ENCODE assay signal across 8 cellular contexts in genomic region chr6:133951881-133952814, GRCh38. TPM values are rescaled to one million over a fixed set of nuclear protein-coding genes. Genes with fewer than 3 reads are reported as not detected.
DNase-seq lines count a peak whose midpoint lies in the region; ATAC-seq and TF ChIP-seq lines count a peak whose summit lies in the region.

No MANE protein-coding gene starts in this region.

- H3K27ac ChIP-seq in neural cell (ENCODE audit: low read length) (peak overlapping the region; percentile 90), thoracic aorta (peak overlapping the region; percentile 98)

- peak overlapping the region; percentile 92 for H3K9ac ChIP-seq in neural cell (ENCODE audit: low read length)

- H3K4me1 ChIP-seq in thoracic aorta (ENCODE audit: control insufficient read depth in 1 of 2, low read depth in 2 of 2) = peaks cover 11 to 35% of the 10 kb centered on the region in 2 donors

- H3K9me3 ChIP-seq in neural cell (ENCODE audit: low read length) (no peaks in the 10 kb centered on the region), thoracic aorta (no peaks in the 10 kb centered on the region)

- H3F3A ChIP-seq in neural cell (ENCODE audit: insufficient read depth, low read length, poor library complexity, severe bottlenecking) = no peaks in the 10 kb centered on the region

- TF ChIP-seq EP300 in neural cell (conservative IDR thresholded peaks at IDR 0.05; ENCODE audit: poor library complexity, severe bottlenecking) = no peak

- ATAC-seq in GM21360 (IDR thresholded peaks at IDR 0.05; ENCODE audit: unreplicated experiment) (peak; percentile 43), thoracic aorta (ENCODE audit: insufficient number of reproducible peaks, low FRiP score, low read depth) (peak; percentile 77)

- no peaks in the 10 kb centered on the region for H3K36me3 ChIP-seq in neural cell (ENCODE audit: insufficient read depth, low read length)
- H3K36me3 ChIP-seq in thoracic aorta = no peaks in the 10 kb centered on the region

- peak overlapping the region; percentile 52 for H3K4me2 ChIP-seq in neural cell (ENCODE audit: low read length)

- peak; percentile 25 for TF ChIP-seq RAD21 in neural cell (conservative IDR thresholded peaks at IDR 0.05)

- peaks cover 37% of the 10 kb centered on the region for H3K79me2 ChIP-seq in neural cell (replicated peaks; ENCODE audit: insufficient read depth, low read length)

- H2AFZ ChIP-seq in neural cell (ENCODE audit: low read depth, low read length) = peak overlapping the region; percentile 98

- TF ChIP-seq CTCF in fibroblast of villous mesenchyme (IDR thresholded peaks at IDR 0.05; ENCODE audit: insufficient read depth, low read depth, low read length) = peak; percentile 47
- peak; percentile 65 for TF ChIP-seq CTCF in neural cell (IDR thresholded peaks at IDR 0.05; ENCODE audit: poor library complexity, severe bottlenecking)
- TF ChIP-seq CTCF in thoracic aorta (IDR thresholded peaks at IDR 0.05) = peak; percentile 59

- DNase-seq in DMS153 treated with DMSO at 0.1 percent for 48 hours (lab: John Stamatoyannopoulos, UW; ENCODE audit: unreplicated experiment) (peak; percentile 46), HS-5 (ENCODE audit: low read depth) (peak; percentile 56), RPMI7951 (ENCODE audit: low read depth) (peak; percentile 77), activated gamma-delta T cell (lab: John Stamatoyannopoulos, UW) (peak; percentile 20), fibroblast of villous mesenchyme (ENCODE audit: low read depth) (peak; percentile 71), thoracic aorta (ENCODE audit: low spot score) (peak; percentile 28)

- no peaks in the 10 kb centered on the region for H4K20me1 ChIP-seq in neural cell (ENCODE audit: insufficient read depth)

- H3K4me3 ChIP-seq in fibroblast of villous mesenchyme (ENCODE audit: low read depth, low read length) (peak overlapping the region; percentile 91), neural cell (ENCODE audit: low read length) (peak overlapping the region; percentile 87), thoracic aorta (peak overlapping the region; percentile 97)

- H3K27me3 ChIP-seq in neural cell (ENCODE audit: insufficient read depth, low read depth, low read length) = no peaks in the 10 kb centered on the region
- no peaks in the 10 kb centered on the region for H3K27me3 ChIP-seq in thoracic aorta (replicated peaks; ENCODE audit: insufficient read depth)

- H3K9me2 ChIP-seq in neural cell (ENCODE audit: insufficient read depth, low read length) = no peaks in the 10 kb centered on the region

TF ChIP-seq in neural cell, 6 proteins besides CTCF, POLR2A, EP300 and RAD21:
- TF ChIP-seq EZH2 (IDR thresholded peaks at IDR 0.05; ENCODE audit: borderline replicate concordance, insufficient read depth, low read length, poor library complexity, severe bottlenecking) (no peak), POLR2AphosphoS5 (IDR thresholded peaks at IDR 0.05) (peak; percentile 70), SMC3 (conservative IDR thresholded peaks at IDR 0.05; ENCODE audit: poor library complexity) (peak; percentile 31), TAF1 (IDR thresholded peaks at IDR 0.05; ENCODE audit: low read depth) (peak; percentile 35), MXI1 (conservative IDR thresholded peaks at IDR 0.05; ENCODE audit: poor library complexity, severe bottlenecking) (peak; percentile 77)
- TF ChIP-seq, protein P1, sequence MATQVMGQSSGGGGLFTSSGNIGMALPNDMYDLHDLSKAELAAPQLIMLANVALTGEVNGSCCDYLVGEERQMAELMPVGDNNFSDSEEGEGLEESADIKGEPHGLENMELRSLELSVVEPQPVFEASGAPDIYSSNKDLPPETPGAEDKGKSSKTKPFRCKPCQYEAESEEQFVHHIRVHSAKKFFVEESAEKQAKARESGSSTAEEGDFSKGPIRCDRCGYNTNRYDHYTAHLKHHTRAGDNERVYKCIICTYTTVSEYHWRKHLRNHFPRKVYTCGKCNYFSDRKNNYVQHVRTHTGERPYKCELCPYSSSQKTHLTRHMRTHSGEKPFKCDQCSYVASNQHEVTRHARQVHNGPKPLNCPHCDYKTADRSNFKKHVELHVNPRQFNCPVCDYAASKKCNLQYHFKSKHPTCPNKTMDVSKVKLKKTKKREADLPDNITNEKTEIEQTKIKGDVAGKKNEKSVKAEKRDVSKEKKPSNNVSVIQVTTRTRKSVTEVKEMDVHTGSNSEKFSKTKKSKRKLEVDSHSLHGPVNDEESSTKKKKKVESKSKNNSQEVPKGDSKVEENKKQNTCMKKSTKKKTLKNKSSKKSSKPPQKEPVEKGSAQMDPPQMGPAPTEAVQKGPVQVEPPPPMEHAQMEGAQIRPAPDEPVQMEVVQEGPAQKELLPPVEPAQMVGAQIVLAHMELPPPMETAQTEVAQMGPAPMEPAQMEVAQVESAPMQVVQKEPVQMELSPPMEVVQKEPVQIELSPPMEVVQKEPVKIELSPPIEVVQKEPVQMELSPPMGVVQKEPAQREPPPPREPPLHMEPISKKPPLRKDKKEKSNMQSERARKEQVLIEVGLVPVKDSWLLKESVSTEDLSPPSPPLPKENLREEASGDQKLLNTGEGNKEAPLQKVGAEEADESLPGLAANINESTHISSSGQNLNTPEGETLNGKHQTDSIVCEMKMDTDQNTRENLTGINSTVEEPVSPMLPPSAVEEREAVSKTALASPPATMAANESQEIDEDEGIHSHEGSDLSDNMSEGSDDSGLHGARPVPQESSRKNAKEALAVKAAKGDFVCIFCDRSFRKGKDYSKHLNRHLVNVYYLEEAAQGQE (IDR thresholded peaks at IDR 0.05; ENCODE audit: borderline replicate concordance) = peak; percentile 86

RNA-seq across cellular contexts. Expression of gene TBPL1, which starts 0.9 kb away (rescaled TPM):
- 39.5 and 54.7 TPM in 2 replicates for total RNA-seq in RPMI7951 (2014; rRNA removed; shearing (Covaris generic))
- total RNA-seq in fibroblast of villous mesenchyme (6.4 and 18.6 TPM in 2 replicates), thoracic aorta (1 to 10 TPM; 6.1 to 8.5 TPM)
- polyA plus RNA-seq in neural cell = 110 and 126 TPM in 2 replicates
- 89.8 and 109 TPM in 2 replicates for polyA minus RNA-seq in neural cell

Comparison
In these comparisons a context has a peak if more than half of its experiments do, and no peak if none do; other contexts are left out.
1. Peak in every context shown above with its lines: DNase-seq, ATAC-seq, H3K4me3 ChIP-seq and H3K27ac ChIP-seq.
2. DNase-seq: peak in every context shown above with its lines; median percentile 77 in RPMI7951; 71 in fibroblast of villous mesenchyme; 56 in HS-5; 46 in DMS153 treated with DMSO at 0.1 percent for 48 hours; 28 in thoracic aorta; 20 in activated gamma-delta T cell.